8 cellular contexts compared by ENCODE assay signal in genomic region chr1:8408151-8408839, GRCh38.
DNase-seq lines count a peak whose midpoint lies in the region; ATAC-seq and TF ChIP-seq lines count a peak whose summit lies in the region.

No MANE protein-coding gene starts in this region.

- H3K27me3 Mint-ChIP-seq in activated naive CD4-positive, alpha-beta T cell treated with anti-CD3 and anti-CD28 coated beads, Interleukin-2, amount 50 U/mL, for 24 hours: no peaks in the 10 kb centered on the region

- peak overlapping the region; percentile 65 to 86 for H3K27ac ChIP-seq in coronary artery
- peak overlapping the region; percentile 35 for H3K27ac ChIP-seq in urinary bladder (ENCODE audit: low read depth)

- peaks cover 14% of the 10 kb centered on the region for H3K36me3 Mint-ChIP-seq in activated naive CD4-positive, alpha-beta T cell treated with anti-CD3 and anti-CD28 coated beads, Interleukin-2, amount 50 U/mL, for 24 hours

- 12% methylated on average over 9 of the region's 9 CpGs for WGBS in urinary bladder

- no peak for DNase-seq in activated naive CD4-positive, alpha-beta T cell (lab: John Stamatoyannopoulos, UW)
- DNase-seq in coronary artery (ENCODE audit: low spot score) (peak; percentile 78), mucosa of descending colon (peak in 2 of 3 donors; percentile 53 to 90), dedifferentiated amniotic fluid mesenchymal stem cell (ENCODE audit: extremely low spot score) (no peak), Kasumi-1 (lab: John Stamatoyannopoulos, UW) (no peak)

- H3K36me3 ChIP-seq in mucosa of descending colon (ENCODE audit: low read depth): no peaks in the 10 kb centered on the region
- H3K36me3 ChIP-seq in urinary bladder (ENCODE audit: insufficient read depth): no peaks in the 10 kb centered on the region

- peak overlapping the region; percentile 85 for H3K27ac Mint-ChIP-seq in activated naive CD4-positive, alpha-beta T cell treated with anti-CD3 and anti-CD28 coated beads, Interleukin-2, amount 50 U/mL, for 24 hours

- H3K4me3 ChIP-seq in coronary artery (peak overlapping the region; percentile 45), mucosa of descending colon (no peak overlapping the region), urinary bladder (ENCODE audit: low read depth, low read length) (no peak overlapping the region)

- peaks cover 76% of the 10 kb centered on the region for H3K4me1 Mint-ChIP-seq in activated naive CD4-positive, alpha-beta T cell treated with anti-CD3 and anti-CD28 coated beads, Interleukin-2, amount 50 U/mL, for 24 hours

- ATAC-seq in mucosa of descending colon (peak; percentile 73), GM19023 (IDR thresholded peaks at IDR 0.05; ENCODE audit: unreplicated experiment) (no peak)

- peak overlapping the region; percentile 70 for H3K4me3 Mint-ChIP-seq in activated naive CD4-positive, alpha-beta T cell treated with anti-CD3 and anti-CD28 coated beads, Interleukin-2, amount 50 U/mL, for 24 hours

- TF ChIP-seq CTCF in coronary artery (IDR thresholded peaks at IDR 0.05) (no peak), mucosa of descending colon (IDR thresholded peaks at IDR 0.05) (no peak)

- H3K9me3 Mint-ChIP-seq in activated naive CD4-positive, alpha-beta T cell treated with anti-CD3 and anti-CD28 coated beads, Interleukin-2, amount 50 U/mL, for 24 hours: no peaks in the 10 kb centered on the region

- peaks cover 82% of the 10 kb centered on the region for H3K4me1 ChIP-seq in mucosa of descending colon (ENCODE audit: low read depth)
- H3K4me1 ChIP-seq in urinary bladder (ENCODE audit: insufficient read depth): peaks cover 4% of the 10 kb centered on the region

- intact Hi-C loops in mucosa of descending colon (cut with DNase I, micrococcal nuclease): no loop called here

- no peaks in the 10 kb centered on the region for H3K9me3 ChIP-seq in mucosa of descending colon

Comparison
In these comparisons a context has a peak if more than half of its experiments do, and no peak if none do; other contexts are left out.
1. DNase-seq: peak in coronary artery (single experiment) and mucosa of descending colon (2 of 3); none in activated naive CD4-positive, alpha-beta T cell (0 of 4), dedifferentiated amniotic fluid mesenchymal stem cell (single experiment) and Kasumi-1 (0 of 2).